In genomic region chr9:96139592-96140251, GRCh38 we compare ENCODE assay signal across 9 cellular contexts.
DNase-seq lines count a peak whose midpoint lies in the region; ATAC-seq and TF ChIP-seq lines count a peak whose summit lies in the region.
"Had no signal": no experiment of that assay in that cellular context is flagged by ENCODE, and none has a peak within 500 bp of the region (broad histone marks: within the 10 kb centered on the region; RNA-seq: fewer than 3 reads in every experiment).

No MANE protein-coding gene starts in this region.

- H3K4me3 ChIP-seq in HFF-Myc (replicated peaks; ENCODE audit: low read depth, low read length) (peak overlapping the region; percentile 19), SJSA1 (no peak overlapping the region), heart right ventricle (no peak overlapping the region)
- H3K4me3 ChIP-seq: psoas muscle had no signal

- 59 to 66% methylated on average over 13 of the region's 13 CpGs for WGBS in heart right ventricle, 2 donors

- H3K9me3 ChIP-seq in SJSA1 (replicated peaks), result no peaks in the 10 kb centered on the region
- peaks cover 0 to 6% (median 0%) of the 10 kb centered on the region in 11 donors for H3K9me3 ChIP-seq in heart right ventricle
- H3K9me3 ChIP-seq: psoas muscle had no signal

- TF ChIP-seq CTCF in HFF-Myc (IDR thresholded peaks at IDR 0.05; ENCODE audit: low read depth, low read length, missing control alignments) (no peak), heart right ventricle (IDR thresholded peaks at IDR 0.05) (no peak)

- H3K27ac ChIP-seq in SJSA1 (peak overlapping the region; percentile 89), heart right ventricle (peak overlapping the region in 1 of 10 donors; percentile 54)
- H3K27ac ChIP-seq: psoas muscle had no signal

- H3K4me3 Mint-ChIP-seq in effector memory CD8-positive, alpha-beta T cell, result no peak overlapping the region
- no peak overlapping the region for H3K4me3 Mint-ChIP-seq in activated naive CD8-positive, alpha-beta T cell treated with anti-CD3 and anti-CD28 coated beads, Interleukin-2, amount 50 U/mL, for 24 hours

- peaks cover 0 to 9% of the 10 kb centered on the region in 2 donors for H3K4me1 Mint-ChIP-seq in effector memory CD8-positive, alpha-beta T cell (ENCODE audit: low read depth in 2 of 2)
- peaks cover 20% of the 10 kb centered on the region for H3K4me1 Mint-ChIP-seq in activated naive CD8-positive, alpha-beta T cell treated with anti-CD3 and anti-CD28 coated beads, Interleukin-2, amount 50 U/mL, for 24 hours

- peak; percentile 74 for DNase-seq in HFF-Myc (ENCODE audit: extremely low read depth, low read depth)
- DNase-seq in SJSA1 (ENCODE audit: low read depth in 1 of 2, low spot score in 2 of 2), result peak; percentile 92 to 98
- DNase-seq in heart right ventricle, result no peak
- peak; percentile 81 for DNase-seq in stromal cell of bone marrow (ENCODE audit: low read depth)
- DNase-seq in effector memory CD8-positive, alpha-beta T cell, result no peak
- no peak for DNase-seq in activated naive CD8-positive, alpha-beta T cell treated with anti-CD3 and anti-CD28 coated beads, Interleukin-2, amount 50 U/mL, for 24 hours

- no peaks in the 10 kb centered on the region for H3K36me3 Mint-ChIP-seq in effector memory CD8-positive, alpha-beta T cell (ENCODE audit: insufficient read depth)
- H3K36me3 Mint-ChIP-seq in activated naive CD8-positive, alpha-beta T cell treated with anti-CD3 and anti-CD28 coated beads, Interleukin-2, amount 50 U/mL, for 24 hours (ENCODE audit: low read depth), result no peaks in the 10 kb centered on the region

- H3K36me3 ChIP-seq in SJSA1 (no peaks in the 10 kb centered on the region), heart right ventricle (no peaks in the 10 kb centered on the region)

- intact Hi-C loops in heart right ventricle (cut with DNase I), result no loop called here

- H3K9me3 Mint-ChIP-seq in effector memory CD8-positive, alpha-beta T cell, result no peaks in the 10 kb centered on the region
- H3K9me3 Mint-ChIP-seq in activated naive CD8-positive, alpha-beta T cell treated with anti-CD3 and anti-CD28 coated beads, Interleukin-2, amount 50 U/mL, for 24 hours, result no peaks in the 10 kb centered on the region

- peaks cover 6 to 15% of the 10 kb centered on the region in 2 donors for H3K27me3 Mint-ChIP-seq in effector memory CD8-positive, alpha-beta T cell
- peaks cover 4% of the 10 kb centered on the region for H3K27me3 Mint-ChIP-seq in activated naive CD8-positive, alpha-beta T cell treated with anti-CD3 and anti-CD28 coated beads, Interleukin-2, amount 50 U/mL, for 24 hours

- H3K4me1 ChIP-seq in SJSA1 (replicated peaks), result peaks cover 72% of the 10 kb centered on the region
- peaks cover 0 to 41% (median 0%) of the 10 kb centered on the region in 9 donors for H3K4me1 ChIP-seq in heart right ventricle
- H3K4me1 ChIP-seq: psoas muscle had no signal

- H3K27ac Mint-ChIP-seq in effector memory CD8-positive, alpha-beta T cell, result peak overlapping the region in 1 of 2 donors; percentile 32
- no peak overlapping the region for H3K27ac Mint-ChIP-seq in activated naive CD8-positive, alpha-beta T cell treated with anti-CD3 and anti-CD28 coated beads, Interleukin-2, amount 50 U/mL, for 24 hours

- ATAC-seq in heart right ventricle (peak in 5 of 8 donors; percentile 11 to 52 (median 45)), GM21786 (IDR thresholded peaks at IDR 0.05; ENCODE audit: unreplicated experiment) (no peak), HG02973 (IDR thresholded peaks at IDR 0.05; ENCODE audit: unreplicated experiment) (no peak)
- ATAC-seq in effector memory CD8-positive, alpha-beta T cell (replicated peaks), result no peak
- no peak for ATAC-seq in activated naive CD8-positive, alpha-beta T cell treated with anti-CD3 and anti-CD28 coated beads, Interleukin-2, amount 50 U/mL, for 24 hours
- ATAC-seq: psoas muscle had no signal

- H3K27me3 ChIP-seq in SJSA1 (replicated peaks) (no peaks in the 10 kb centered on the region), heart right ventricle (peaks cover 0 to 47% (median 13%) of the 10 kb centered on the region in 7 donors)

Comparison
In these comparisons a context has a peak if more than half of its experiments do, and no peak if none do; other contexts are left out.
1. DNase-seq: peak in HFF-Myc (single experiment), SJSA1 (2 of 2) and stromal cell of bone marrow (single experiment); none in heart right ventricle (0 of 2), effector memory CD8-positive, alpha-beta T cell (0 of 3) and activated naive CD8-positive, alpha-beta T cell treated with anti-CD3 and anti-CD28 coated beads, Interleukin-2, amount 50 U/mL, for 24 hours (single experiment).
2. ATAC-seq: peak in heart right ventricle (5 of 8); none in effector memory CD8-positive, alpha-beta T cell (single experiment), GM21786 (single experiment), activated naive CD8-positive, alpha-beta T cell treated with anti-CD3 and anti-CD28 coated beads, Interleukin-2, amount 50 U/mL, for 24 hours (single experiment) and HG02973 (single experiment).